8 cellular contexts compared by ENCODE assay signal in genomic region chr11:111765984-111766833, GRCh38. TPM values are rescaled to one million over a fixed set of nuclear protein-coding genes. Genes with fewer than 3 reads are reported as not detected.
DNase-seq lines count a peak whose midpoint lies in the region; ATAC-seq and TF ChIP-seq lines count a peak whose summit lies in the region.

Gene PPP2R1B (minus strand): TSS chr11:111766389. CDS start chr11:111766361, 28 bp downstream.

- H4K20me1 ChIP-seq in DND-41 (ENCODE audit: insufficient read depth, low read length) = peaks cover 12% of the 10 kb centered on the region; the same call in 1 of the 2 replicates
- H4K20me1 ChIP-seq in KMS-11 (ENCODE audit: insufficient read depth) = no peaks in the 10 kb centered on the region

- H2AFZ ChIP-seq in DND-41 (ENCODE audit: low read depth, low read length) (peak within 1 kb of the TSS; percentile 93), KMS-11 (ENCODE audit: low read depth) (peak within 1 kb of the TSS; percentile 92)

- POLR2A ChIA-PET in RWPE1 (lab: Yijun Ruan, JAX; ENCODE audit: low non-redundant PET) = interaction anchor here (0.5 to 1.1 kb wide), 3 partner anchors 10 to 165 kb away, joined by 3 to 4 read pairs (median 3); no protein-coding TSS in a partner anchor

- no peaks in the 10 kb centered on the region for H3K27me3 Mint-ChIP-seq in natural killer cell treated with Interleukin-12 subunit alpha and Interleukin-12 subunit beta and Interleukin-15 and Interleukin-18, amount 100 ng/mL, for 72 hours
- H3K27me3 Mint-ChIP-seq in stimulated activated naive CD8-positive, alpha-beta T cell treated with anti-CD3 and anti-CD28 coated beads, Interleukin-15, Interleukin-2, amounts not matched to agents 100 ng/mL and 50 ng/mL, for 24 hours = no peaks in the 10 kb centered on the region

- no peaks in the 10 kb centered on the region for H3K9me3 ChIP-seq in DND-41 (ENCODE audit: insufficient read depth, low read length, severe bottlenecking)

- H3K4me3 ChIP-seq in DND-41 (ENCODE audit: low read depth in 1 of 2, low read length in 2 of 2) (peak within 1 kb of the TSS; percentile 85 to 95), KMS-11 (IDR thresholded peaks at IDR 0.05; ENCODE audit: insufficient read depth, low read depth, low read length) (no peak within 1 kb of the TSS), fibroblast of pulmonary artery (replicated peaks; ENCODE audit: low read depth, low read length) (peak within 1 kb of the TSS; percentile 89)

- H3K9ac ChIP-seq in DND-41 (ENCODE audit: low read depth, low read length) (peak within 1 kb of the TSS; percentile 68), KMS-11 (peak within 1 kb of the TSS; percentile 55; the same call in 1 of the 2 replicates)

- peak within 1 kb of the TSS; percentile 95 for H3K4me3 Mint-ChIP-seq in natural killer cell treated with Interleukin-12 subunit alpha and Interleukin-12 subunit beta and Interleukin-15 and Interleukin-18, amount 100 ng/mL, for 72 hours
- peak within 1 kb of the TSS; percentile 99 for H3K4me3 Mint-ChIP-seq in stimulated activated naive CD8-positive, alpha-beta T cell treated with anti-CD3 and anti-CD28 coated beads, Interleukin-15, Interleukin-2, amounts not matched to agents 100 ng/mL and 50 ng/mL, for 24 hours

- peak within 1 kb of the TSS; percentile 55 to 76 for H3K27ac Mint-ChIP-seq in natural killer cell treated with Interleukin-12 subunit alpha and Interleukin-12 subunit beta and Interleukin-15 and Interleukin-18, amount 100 ng/mL, for 72 hours
- peak within 1 kb of the TSS; percentile 97 for H3K27ac Mint-ChIP-seq in stimulated activated naive CD8-positive, alpha-beta T cell treated with anti-CD3 and anti-CD28 coated beads, Interleukin-15, Interleukin-2, amounts not matched to agents 100 ng/mL and 50 ng/mL, for 24 hours

- H3K36me3 ChIP-seq in DND-41 (ENCODE audit: insufficient read depth, low read length) (peaks cover 36% of the 10 kb centered on the region), KMS-11 (ENCODE audit: insufficient read depth) (no peaks in the 10 kb centered on the region)

- peaks cover 23% of the 10 kb centered on the region for H3K36me3 Mint-ChIP-seq in natural killer cell treated with Interleukin-12 subunit alpha and Interleukin-12 subunit beta and Interleukin-15 and Interleukin-18, amount 100 ng/mL, for 72 hours
- H3K36me3 Mint-ChIP-seq in stimulated activated naive CD8-positive, alpha-beta T cell treated with anti-CD3 and anti-CD28 coated beads, Interleukin-15, Interleukin-2, amounts not matched to agents 100 ng/mL and 50 ng/mL, for 24 hours (ENCODE audit: low read depth) = peaks cover 38% of the 10 kb centered on the region

- no peaks in the 10 kb centered on the region for H3K9me3 Mint-ChIP-seq in natural killer cell treated with Interleukin-12 subunit alpha and Interleukin-12 subunit beta and Interleukin-15 and Interleukin-18, amount 100 ng/mL, for 72 hours
- H3K9me3 Mint-ChIP-seq in stimulated activated naive CD8-positive, alpha-beta T cell treated with anti-CD3 and anti-CD28 coated beads, Interleukin-15, Interleukin-2, amounts not matched to agents 100 ng/mL and 50 ng/mL, for 24 hours = no peaks in the 10 kb centered on the region

- ATAC-seq in DND-41 (ENCODE audit: insufficient read depth, low read depth) = peak; percentile 93
- peak; percentile 83 for ATAC-seq in GM21737 (IDR thresholded peaks at IDR 0.05; ENCODE audit: unreplicated experiment)
- ATAC-seq in natural killer cell treated with Interleukin-12 subunit alpha and Interleukin-12 subunit beta and Interleukin-15 and Interleukin-18, amount 100 ng/mL, for 72 hours = peak; percentile 98

- CTCF ChIA-PET in RWPE1 (lab: Yijun Ruan, JAX) = interaction anchor here (0.7 to 2.8 kb wide), 4 partner anchors 10 to 1755 kb away, joined by 3 to 13 read pairs (median 6); no protein-coding TSS in a partner anchor

- peaks cover 32% of the 10 kb centered on the region for H3K4me1 ChIP-seq in DND-41 (ENCODE audit: insufficient read depth, low read length)
- H3K4me1 ChIP-seq in KMS-11 (ENCODE audit: low read depth, poor library complexity, severe bottlenecking) = peaks cover 14% of the 10 kb centered on the region

- TF ChIP-seq CTCF in DND-41 (IDR thresholded peaks at IDR 0.05; ENCODE audit: borderline replicate concordance, extremely low read depth, low read length, poor library complexity, severe bottlenecking) = no peak
- TF ChIP-seq CTCF in KMS-11 (conservative IDR thresholded peaks at IDR 0.05; ENCODE audit: low read depth, low read length) = no peak
- TF ChIP-seq CTCF in RWPE1 (conservative IDR thresholded peaks at IDR 0.05; ENCODE audit: low read depth) = no peak
- no peak for TF ChIP-seq CTCF in fibroblast of pulmonary artery (IDR thresholded peaks at IDR 0.05; ENCODE audit: low read length, missing control alignments)

- DNase-seq in DND-41 (peak; percentile 75), RWPE1 (ENCODE audit: low spot score) (peak; percentile 90), fibroblast of pulmonary artery (ENCODE audit: low read depth) (peak; percentile 57)
- peak; percentile 63 for DNase-seq in activated T-helper 9 cell treated with anti-CD3 and anti-CD28 coated beads, Interleukin-2, amount 50 U/mL, for 16 hours (ENCODE audit: low read depth)
- DNase-seq in natural killer cell treated with Interleukin-12 subunit alpha and Interleukin-12 subunit beta and Interleukin-15 and Interleukin-18, amount 100 ng/mL, for 72 hours (ENCODE audit: low spot score) = peak; percentile 73

- H3K27me3 ChIP-seq in DND-41 (ENCODE audit: insufficient read depth, low read length, poor library complexity) (no peaks in the 10 kb centered on the region), KMS-11 (ENCODE audit: insufficient read depth, low read depth) (no peaks in the 10 kb centered on the region)

- peaks cover 43% of the 10 kb centered on the region for H3K79me2 ChIP-seq in DND-41 (ENCODE audit: insufficient read depth, low read length)
- peaks cover 12% of the 10 kb centered on the region; the same call in 1 of the 2 replicates for H3K79me2 ChIP-seq in KMS-11 (ENCODE audit: insufficient read depth, low read depth)

- peaks cover 28 to 38% of the 10 kb centered on the region in 2 donors for H3K4me1 Mint-ChIP-seq in natural killer cell treated with Interleukin-12 subunit alpha and Interleukin-12 subunit beta and Interleukin-15 and Interleukin-18, amount 100 ng/mL, for 72 hours (ENCODE audit: low read depth in 2 of 2)
- peaks cover 31% of the 10 kb centered on the region for H3K4me1 Mint-ChIP-seq in stimulated activated naive CD8-positive, alpha-beta T cell treated with anti-CD3 and anti-CD28 coated beads, Interleukin-15, Interleukin-2, amounts not matched to agents 100 ng/mL and 50 ng/mL, for 24 hours (ENCODE audit: low read depth)

- H3K27ac ChIP-seq in DND-41 (ENCODE audit: low read length) (peak within 1 kb of the TSS; percentile 82), KMS-11 (no peak within 1 kb of the TSS), RWPE1 (peak within 1 kb of the TSS; percentile 88)

- H3K4me2 ChIP-seq in DND-41 (ENCODE audit: insufficient read depth, low read length) (peak within 1 kb of the TSS; percentile 82), KMS-11 (peak within 1 kb of the TSS; percentile 95)

RNA-seq across cellular contexts. Expression of gene PPP2R1B, which starts in this region (rescaled TPM):
- total RNA-seq in natural killer cell treated with Interleukin-12 subunit alpha and Interleukin-12 subunit beta and Interleukin-15 and Interleukin-18, amount 100 ng/mL, for 72 hours = 10 to 100 TPM; 56.2 to 72.3 TPM
